Comparison of ENCODE assay signal across 1 cellular context in the genomic region with DNA sequence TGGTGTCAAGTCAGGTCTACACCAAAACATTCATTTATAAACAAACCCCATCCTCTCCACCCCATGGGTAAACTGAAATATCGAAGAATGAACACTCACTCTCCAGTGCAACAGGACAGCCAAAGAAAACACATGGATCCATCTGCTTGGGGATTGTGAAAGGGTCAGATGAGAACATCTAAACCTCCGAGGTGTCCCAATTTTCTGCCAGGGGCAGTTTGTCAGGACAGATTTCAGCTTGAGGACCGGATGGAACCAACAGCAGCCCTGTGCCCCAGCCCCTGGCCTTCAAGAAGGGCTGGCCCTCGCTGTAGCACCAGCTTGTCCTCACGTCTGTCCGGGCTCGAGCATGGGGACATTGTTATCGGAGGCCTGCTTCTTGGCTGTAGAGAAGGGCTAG.
A peak's percentile ranks its signal among the peaks of the same experiment; 100 is the strongest.
TF ChIP-seq lines count a peak whose summit lies in the region.

No MANE protein-coding gene starts in this region.

TF ChIP-seq in liver, 16 proteins besides CTCF, POLR2A, EP300 and RAD21 (continued from another document):
- no peak for TF ChIP-seq GABPA (IDR thresholded peaks at IDR 0.05 in 1 of 2, conservative IDR thresholded peaks at IDR 0.05 in 1 of 2)
- peak; percentile 88 to 94 for TF ChIP-seq RXRA (IDR thresholded peaks at IDR 0.05)
- TF ChIP-seq, protein P1, sequence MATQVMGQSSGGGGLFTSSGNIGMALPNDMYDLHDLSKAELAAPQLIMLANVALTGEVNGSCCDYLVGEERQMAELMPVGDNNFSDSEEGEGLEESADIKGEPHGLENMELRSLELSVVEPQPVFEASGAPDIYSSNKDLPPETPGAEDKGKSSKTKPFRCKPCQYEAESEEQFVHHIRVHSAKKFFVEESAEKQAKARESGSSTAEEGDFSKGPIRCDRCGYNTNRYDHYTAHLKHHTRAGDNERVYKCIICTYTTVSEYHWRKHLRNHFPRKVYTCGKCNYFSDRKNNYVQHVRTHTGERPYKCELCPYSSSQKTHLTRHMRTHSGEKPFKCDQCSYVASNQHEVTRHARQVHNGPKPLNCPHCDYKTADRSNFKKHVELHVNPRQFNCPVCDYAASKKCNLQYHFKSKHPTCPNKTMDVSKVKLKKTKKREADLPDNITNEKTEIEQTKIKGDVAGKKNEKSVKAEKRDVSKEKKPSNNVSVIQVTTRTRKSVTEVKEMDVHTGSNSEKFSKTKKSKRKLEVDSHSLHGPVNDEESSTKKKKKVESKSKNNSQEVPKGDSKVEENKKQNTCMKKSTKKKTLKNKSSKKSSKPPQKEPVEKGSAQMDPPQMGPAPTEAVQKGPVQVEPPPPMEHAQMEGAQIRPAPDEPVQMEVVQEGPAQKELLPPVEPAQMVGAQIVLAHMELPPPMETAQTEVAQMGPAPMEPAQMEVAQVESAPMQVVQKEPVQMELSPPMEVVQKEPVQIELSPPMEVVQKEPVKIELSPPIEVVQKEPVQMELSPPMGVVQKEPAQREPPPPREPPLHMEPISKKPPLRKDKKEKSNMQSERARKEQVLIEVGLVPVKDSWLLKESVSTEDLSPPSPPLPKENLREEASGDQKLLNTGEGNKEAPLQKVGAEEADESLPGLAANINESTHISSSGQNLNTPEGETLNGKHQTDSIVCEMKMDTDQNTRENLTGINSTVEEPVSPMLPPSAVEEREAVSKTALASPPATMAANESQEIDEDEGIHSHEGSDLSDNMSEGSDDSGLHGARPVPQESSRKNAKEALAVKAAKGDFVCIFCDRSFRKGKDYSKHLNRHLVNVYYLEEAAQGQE (IDR thresholded peaks at IDR 0.05), result peak; percentile 52
- peak; percentile 42 for TF ChIP-seq HNF4G (IDR thresholded peaks at IDR 0.05)
- peak; percentile 65 to 86 for TF ChIP-seq HNF4A (conservative IDR thresholded peaks at IDR 0.05)
- TF ChIP-seq JUND (IDR thresholded peaks at IDR 0.05), result peak in 1 of 2 donors; percentile 88
